In the genomic region with DNA sequence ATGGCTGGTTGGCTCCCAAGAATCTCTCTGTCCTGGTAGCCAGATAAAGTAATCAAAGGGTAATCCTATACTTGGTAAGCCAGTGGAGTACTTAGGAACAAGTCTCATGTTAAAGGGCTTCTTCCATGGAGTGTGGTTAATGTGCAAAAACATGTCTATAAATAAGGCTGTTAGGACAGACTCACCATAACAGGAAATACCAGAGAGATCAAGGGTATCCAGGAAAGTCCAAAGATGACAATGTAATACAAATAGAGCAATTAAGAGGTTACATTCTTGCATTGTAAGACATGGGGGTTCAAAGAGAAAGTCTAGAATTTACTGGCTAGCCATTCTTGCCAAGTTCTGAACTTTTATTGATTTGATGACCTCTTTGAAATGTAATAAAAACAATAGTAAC, we compare ENCODE assay signal across 12 cellular contexts.
DNase-seq lines count a peak whose midpoint lies in the region; ATAC-seq and TF ChIP-seq lines count a peak whose summit lies in the region.
"Had no signal": no experiment of that assay in that cellular context is flagged by ENCODE, and none has a peak within 500 bp of the region (broad histone marks: within the 10 kb centered on the region; RNA-seq: fewer than 3 reads in every experiment).

No MANE protein-coding gene starts in this region.

- H3K27me3 ChIP-seq in RWPE2 (ENCODE audit: insufficient read depth, poor library complexity, severe bottlenecking) (no peaks in the 10 kb centered on the region), fibroblast of lung (ENCODE audit: control insufficient read depth, insufficient read depth, low read length) (no peaks in the 10 kb centered on the region)
- H3K27me3 ChIP-seq: testis had no signal

- DNase-seq in EL (peak; percentile 57), RWPE2 (ENCODE audit: low spot score) (no peak), fibroblast of lung (ENCODE audit: low read depth in 2 of 2) (peak; percentile 39 to 71), nephron progenitor cell (no peak), head of caudate nucleus (no peak)
- DNase-seq in stimulated activated naive CD4-positive, alpha-beta T cell treated with Interleukin-2 at 50 U/mL for 16 hours (lab: John Stamatoyannopoulos, UW), result no peak
- DNase-seq: cortex of kidney, NCI-H2029 treated with DMSO at 0.1 percent for 48 hours, nucleus accumbens, testis had no signal

- H3K9me3 Mint-ChIP-seq in nephron progenitor cell, result no peaks in the 10 kb centered on the region

- no peak for TF ChIP-seq CTCF in RWPE2 (IDR thresholded peaks at IDR 0.05; ENCODE audit: poor library complexity, severe bottlenecking)
- no peak for TF ChIP-seq CTCF in fibroblast of lung (conservative IDR thresholded peaks at IDR 0.05 in 1 of 2, IDR thresholded peaks at IDR 0.05 in 1 of 2; ENCODE audit: low read depth in 1 of 2, low read length in 2 of 2)
- no peak for TF ChIP-seq CTCF in nephron progenitor cell (IDR thresholded peaks at IDR 0.05)

- peaks cover 11% of the 10 kb centered on the region for H3K4me1 Mint-ChIP-seq in nephron progenitor cell

- no peak overlapping the region for H3K4me3 Mint-ChIP-seq in nephron progenitor cell

- intact Hi-C loops in head of caudate nucleus (cut with DNase I), result no loop called here

- H3K4me2 ChIP-seq in fibroblast of lung (ENCODE audit: extremely low read depth, insufficient read depth, low read length), result no peak overlapping the region

- H3K27ac Mint-ChIP-seq in nephron progenitor cell, result peak overlapping the region; percentile 42

- H3K9me3 ChIP-seq in RWPE2 (ENCODE audit: severe bottlenecking) (no peaks in the 10 kb centered on the region), fibroblast of lung (ENCODE audit: control insufficient read depth, insufficient read depth, low read depth, low read length) (no peaks in the 10 kb centered on the region)
- H3K9me3 ChIP-seq: testis had no signal

- H2AFZ ChIP-seq in fibroblast of lung (ENCODE audit: low read length), result no peak overlapping the region

- H3K36me3 Mint-ChIP-seq in nephron progenitor cell (ENCODE audit: low read depth), result peaks cover 57% of the 10 kb centered on the region

- no peaks in the 10 kb centered on the region for H3K79me2 ChIP-seq in fibroblast of lung (ENCODE audit: control insufficient read depth, insufficient read depth, low read length)

- no peak overlapping the region for H3K9ac ChIP-seq in fibroblast of lung (ENCODE audit: insufficient read depth, low read length)

- H3K27me3 Mint-ChIP-seq in nephron progenitor cell (ENCODE audit: low read depth, poor library complexity), result no peaks in the 10 kb centered on the region

- H3K27ac ChIP-seq in RWPE2 (ENCODE audit: poor library complexity, severe bottlenecking), result peak overlapping the region; percentile 23
- peak overlapping the region; percentile 6 for H3K27ac ChIP-seq in fibroblast of lung (ENCODE audit: insufficient read depth, low read length)
- H3K27ac ChIP-seq: testis had no signal

- H3K36me3 ChIP-seq in RWPE2 (ENCODE audit: low read depth) (0 out of 2 replicates have a peak, but pooled peaks cover 13% of the 10 kb centered on the region), fibroblast of lung (ENCODE audit: control insufficient read depth, insufficient read depth, low read length) (no peaks in the 10 kb centered on the region)

- H3K4me3 ChIP-seq in RWPE2 (ENCODE audit: severe bottlenecking) (no peak overlapping the region), fibroblast of lung (replicated peaks in 1 of 4; ENCODE audit: control extremely low read depth in 1 of 4, insufficient read depth in 1 of 4, low read depth in 3 of 4, low read length in 4 of 4) (no peak overlapping the region)
- H3K4me3 ChIP-seq: testis had no signal

- peaks cover 13% of the 10 kb centered on the region for H3K4me1 ChIP-seq in RWPE2 (ENCODE audit: insufficient read depth, poor library complexity, severe bottlenecking)
- peaks cover 3% of the 10 kb centered on the region for H3K4me1 ChIP-seq in fibroblast of lung (ENCODE audit: control insufficient read depth, extremely low read depth, insufficient read depth, low read length)
- H3K4me1 ChIP-seq: testis had no signal

- no peaks in the 10 kb centered on the region for H4K20me1 ChIP-seq in fibroblast of lung (ENCODE audit: control insufficient read depth, extremely low read depth, insufficient read depth, low read length)

- ATAC-seq in RWPE2 (ENCODE audit: low read depth) (peak; percentile 45; the same call in 1 of the 3 replicates), GM19328 (IDR thresholded peaks at IDR 0.05; ENCODE audit: unreplicated experiment) (no peak), GM18519 (IDR thresholded peaks at IDR 0.05; ENCODE audit: low FRiP score, unreplicated experiment) (no peak)

Comparison
In these comparisons a context has a peak if more than half of its experiments do, and no peak if none do; other contexts are left out.
1. DNase-seq: peak in EL (single experiment) and fibroblast of lung (2 of 2); none in RWPE2 (single experiment), nephron progenitor cell (single experiment), stimulated activated naive CD4-positive, alpha-beta T cell treated with Interleukin-2 at 50 U/mL for 16 hours (single experiment) and head of caudate nucleus (0 of 42).